ENCODE assay signal across 17 cellular contexts in the genomic region with DNA sequence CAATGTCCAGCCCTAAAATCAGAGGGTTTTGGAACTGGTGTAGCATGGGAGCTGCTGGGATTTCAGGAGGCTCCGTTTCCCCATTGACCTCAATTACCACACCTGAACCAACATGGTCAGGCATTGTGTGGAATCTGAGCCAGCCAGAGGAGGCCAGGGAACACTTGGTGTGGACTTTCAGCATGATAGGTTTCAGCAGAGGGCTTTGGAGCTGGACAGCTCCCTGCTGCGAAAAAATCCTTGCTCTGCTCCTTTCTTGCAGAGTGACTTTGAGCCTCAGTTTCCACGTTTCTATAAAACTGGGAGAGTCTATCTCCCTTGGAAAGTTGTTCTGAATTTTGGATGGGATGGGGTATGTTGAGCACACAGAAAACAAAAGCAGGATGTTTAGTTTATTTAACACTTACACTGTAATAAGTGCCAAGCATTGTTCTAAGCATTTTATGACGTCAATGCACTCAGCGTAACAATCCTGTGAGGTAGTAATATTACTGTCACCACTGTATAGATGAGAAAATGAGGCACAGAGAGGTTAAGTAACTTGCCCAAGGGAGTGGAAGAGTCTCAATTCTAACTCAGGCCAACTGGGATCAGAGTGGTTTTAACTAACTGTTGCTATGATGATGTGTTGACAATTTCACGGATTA.
DNase-seq lines count a peak whose midpoint lies in the region; ATAC-seq, FAIRE-seq and TF ChIP-seq lines count a peak whose summit lies in the region.
"Had no signal": no experiment of that assay in that cellular context is flagged by ENCODE, and none has a peak within 500 bp of the region (broad histone marks: within the 10 kb centered on the region; RNA-seq: fewer than 3 reads in every experiment).

No MANE protein-coding gene starts in this region.

- H3K4me1 ChIP-seq in kidney (ENCODE audit: control insufficient read depth in 1 of 2, insufficient read depth in 1 of 2, low read depth in 1 of 2, low read length in 2 of 2), result no peaks in the 10 kb centered on the region
- H3K4me1 ChIP-seq: SJCRH30 had no signal

- no peak overlapping the region for H3K9ac ChIP-seq in kidney (ENCODE audit: low read length in 2 of 2)

- H3K36me3 ChIP-seq in kidney (ENCODE audit: control insufficient read depth in 1 of 2, insufficient read depth in 2 of 2, low read length in 2 of 2), result no peaks in the 10 kb centered on the region
- H3K36me3 ChIP-seq: SJCRH30 had no signal

- intact Hi-C loops in kidney (cut with DNase I), result no loop called here

- H3K9me3 ChIP-seq in kidney (ENCODE audit: control insufficient read depth in 1 of 2, low read length in 2 of 2), result no peaks in the 10 kb centered on the region
- H3K9me3 ChIP-seq: SJCRH30 had no signal

- no peak for TF ChIP-seq RAD21 in Ishikawa (IDR thresholded peaks at IDR 0.05; ENCODE audit: low read depth)

- no peak for ATAC-seq in HG03342 (IDR thresholded peaks at IDR 0.05; ENCODE audit: unreplicated experiment)

- no peak overlapping the region for H3K27ac ChIP-seq in kidney (ENCODE audit: low read depth in 2 of 2, low read length in 2 of 2)
- H3K27ac ChIP-seq: C4-2B, SJCRH30 had no signal

- DNase-seq in dermis microvascular lymphatic vessel endothelial cell (ENCODE audit: low read depth in 2 of 2), result peak; percentile 4 to 8
- peak; percentile 5 for DNase-seq in kidney
- peak; percentile 0 for DNase-seq in renal cortical epithelial cell (ENCODE audit: low read depth)
- DNase-seq in NCI-H2107 treated with DMSO at 0.1 percent for 48 hours (lab: John Stamatoyannopoulos, UW; ENCODE audit: unreplicated experiment), result no peak
- DNase-seq in retina, result no peak
- DNase-seq in NOMO-1 (lab: John Stamatoyannopoulos, UW; ENCODE audit: unreplicated experiment in 2 of 2), result no peak
- DNase-seq: H9, KG1, MV-4-11, NCI-H1694 treated with DMSO at 0.1 percent for 48 hours, NCI-H226, NCI-H526, SJCRH30 had no signal

- no peak for TF ChIP-seq EP300 in Ishikawa (IDR thresholded peaks at IDR 0.05; ENCODE audit: borderline replicate concordance)

- no peak overlapping the region for H3K4me3 ChIP-seq in kidney (ENCODE audit: low read length in 2 of 2)
- H3K4me3 ChIP-seq: SJCRH30 had no signal

- no peak for FAIRE-seq in kidney (lab: Jason Lieb, UNC)
- FAIRE-seq: D721Med had no signal

- no peak for TF ChIP-seq CTCF in kidney (IDR thresholded peaks at IDR 0.05; ENCODE audit: borderline replicate concordance, extremely low read depth, insufficient read depth)

TF ChIP-seq in Ishikawa, 13 proteins besides CTCF, POLR2A, EP300 and RAD21:
- TF ChIP-seq CREB1 (IDR thresholded peaks at IDR 0.05; ENCODE audit: low read depth) (no peak), REST (IDR thresholded peaks at IDR 0.05; ENCODE audit: low read depth) (peak; percentile 66)
TF ChIP-seq in Ishikawa: peak in this region for 1.

Comparison
In these comparisons a context has a peak if more than half of its experiments do, and no peak if none do; other contexts are left out.
1. DNase-seq: peak in dermis microvascular lymphatic vessel endothelial cell (2 of 2), kidney (single experiment) and renal cortical epithelial cell (single experiment); none in NCI-H2107 treated with DMSO at 0.1 percent for 48 hours (single experiment), retina (single experiment) and NOMO-1 (0 of 2).